ENCODE assay signal across 5 cellular contexts in genomic region chr12:8221375-8221774, GRCh38. TPM values are rescaled to one million over a fixed set of nuclear protein-coding genes. Genes with fewer than 3 reads are reported as not detected.
"Had no signal": no experiment of that assay in that cellular context is flagged by ENCODE, and none has a peak within 500 bp of the region (broad histone marks: within the 10 kb centered on the region; RNA-seq: fewer than 3 reads in every experiment).

No MANE protein-coding gene starts in this region.

RNA-seq across cellular contexts. Expression of gene FAM90A1, which starts 6.0 kb away (rescaled TPM):
- total RNA-seq: mononuclear cell, osteoblast, right atrium auricular region, urinary bladder had no signal
- polyA plus RNA-seq: naive thymus-derived CD4-positive, alpha-beta T cell had no signal
